Comparison of ENCODE assay signal across 10 cellular contexts in genomic region chr6:44569931-44570385, GRCh38.
DNase-seq lines count a peak whose midpoint lies in the region; ATAC-seq and TF ChIP-seq lines count a peak whose summit lies in the region.
"Had no signal": no experiment of that assay in that cellular context is flagged by ENCODE, and none has a peak within 500 bp of the region (broad histone marks: within the 10 kb centered on the region; RNA-seq: fewer than 3 reads in every experiment).

No MANE protein-coding gene starts in this region.

- H3K18ac ChIP-seq in neuronal stem cell (ENCODE audit: low read length), result no peak overlapping the region

- no peaks in the 10 kb centered on the region for H3K4me1 ChIP-seq in neuronal stem cell (ENCODE audit: control insufficient read depth in 2 of 2, insufficient read depth in 1 of 2, low read depth in 1 of 2, low read length in 2 of 2)
- H3K4me1 ChIP-seq in PC-3 (ENCODE audit: insufficient read depth, low read length), result no peaks in the 10 kb centered on the region

- H3K4me2 ChIP-seq in neuronal stem cell (ENCODE audit: insufficient read depth, low read length, poor library complexity, severe bottlenecking), result no peak overlapping the region
- H3K4me2 ChIP-seq in PC-3 (ENCODE audit: low read length), result no peak overlapping the region

- peak overlapping the region; percentile 53 for H2AFZ ChIP-seq in neuronal stem cell (ENCODE audit: low read length)
- H2AFZ ChIP-seq in PC-3 (ENCODE audit: low read length), result no peak overlapping the region

- no peaks in the 10 kb centered on the region for H3K9me2 ChIP-seq in PC-3 (replicated peaks; ENCODE audit: low read length)

- no peak overlapping the region for H3K4ac ChIP-seq in neuronal stem cell (ENCODE audit: low read length)

- no peak overlapping the region for H3K27ac ChIP-seq in neuronal stem cell (replicated peaks; ENCODE audit: low read length)
- H3K27ac ChIP-seq in PC-3 (ENCODE audit: low read length), result no peak overlapping the region

- CTCF ChIA-PET in PC-3 (lab: Charles Lee), result interaction anchor here (0.9 kb wide), 1 partner anchor 94 kb away, joined by 3 read pairs; no protein-coding TSS in a partner anchor

- no peak overlapping the region for H2BK5ac ChIP-seq in neuronal stem cell (ENCODE audit: low read length)

- H4K8ac ChIP-seq in neuronal stem cell (ENCODE audit: low read depth, low read length), result no peak overlapping the region

- POLR2A ChIA-PET in PC-3 (lab: Charles Lee; ENCODE audit: unreplicated experiment), result no interaction called here

- H3K23ac ChIP-seq in neuronal stem cell (ENCODE audit: low read depth, low read length, poor library complexity), result no peak overlapping the region

- BruUV-seq in PC-3 (replicated peaks; lab: Mats Ljungman, UMichigan), result no TSS peak

- H3K4me3 ChIP-seq in neuronal stem cell (ENCODE audit: low read length in 2 of 2) (no peak overlapping the region), PC-3 (ENCODE audit: low read length) (no peak overlapping the region)

- DNase-seq in C1 segment of cervical spinal cord (lab: John Stamatoyannopoulos, UW), result peak in 9 of 14 donors; percentile 16 to 73 (median 42)
- DNase-seq in NOMO-1 treated with dmso at 0.1 percent for 144 hours (lab: John Stamatoyannopoulos, UW; ENCODE audit: unreplicated experiment), result peak; percentile 88
- DNase-seq in fibroblast of gingiva (ENCODE audit: low read depth), result peak; percentile 14
- no peak for DNase-seq in neuronal stem cell (ENCODE audit: low spot score)
- DNase-seq in activated naive CD4-positive, alpha-beta T cell treated with anti-CD3 and anti-CD28 coated beads, Interleukin-2, amount 50 U/mL, for 16 hours, result no peak
- DNase-seq in cortex of kidney (lab: John Stamatoyannopoulos, UW), result no peak
- no peak for DNase-seq in PC-3
- no peak for DNase-seq in GM13976 (ENCODE audit: low spot score)
- DNase-seq: natural killer cell, NCI-H1694 treated with DMSO at 0.1 percent for 48 hours had no signal

- H4K91ac ChIP-seq in neuronal stem cell (ENCODE audit: low read depth, low read length, poor library complexity), result no peak overlapping the region

- no peak for ATAC-seq in PC-3
- ATAC-seq: natural killer cell had no signal

- peaks cover 0 to 4% (median 0%) of the 10 kb centered on the region in 3 experiments for H3K27me3 ChIP-seq in neuronal stem cell (ENCODE audit: control insufficient read depth in 3 of 3, insufficient read depth in 3 of 3, low read depth in 1 of 3, low read length in 3 of 3)
- H3K27me3 ChIP-seq in PC-3 (ENCODE audit: low read length), result no peaks in the 10 kb centered on the region; the same call in 1 of the 2 replicates

- no peaks in the 10 kb centered on the region for H3F3A ChIP-seq in PC-3 (ENCODE audit: low read length, unreplicated experiment)

- WGBS in neuronal stem cell (ENCODE audit: extremely low coverage in 2 of 2, insufficient read length in 2 of 2, insufficient replicate concordance in 1 of 2), 2 donors, result no CpG with 5 or more reads among the region's 7 CpGs

- H3K9ac ChIP-seq in neuronal stem cell (ENCODE audit: low read depth, low read length, poor library complexity) (no peak overlapping the region), PC-3 (ENCODE audit: low read length) (no peak overlapping the region)

- H2BK12ac ChIP-seq in neuronal stem cell (ENCODE audit: low read length), result no peak overlapping the region

- in situ Hi-C loops in GM13976 (cut with MboI; ENCODE audit: low sequenced_read_pairs, unreplicated experiment), result no loop called here

- intact Hi-C loops in PC-3 (cut with micrococcal nuclease), result no loop called here

- H3K36me3 ChIP-seq in neuronal stem cell (replicated peaks in 1 of 2; ENCODE audit: control insufficient read depth in 2 of 2, insufficient read depth in 2 of 2, low read length in 2 of 2), result no peaks in the 10 kb centered on the region
- H3K36me3 ChIP-seq in PC-3 (ENCODE audit: low read depth, low read length), result no peaks in the 10 kb centered on the region

- H4K20me1 ChIP-seq in PC-3 (ENCODE audit: low read length), result no peaks in the 10 kb centered on the region

- H3K9me3 ChIP-seq in neuronal stem cell (replicated peaks in 1 of 2; ENCODE audit: control insufficient read depth in 2 of 2, insufficient read depth in 1 of 2, low read depth in 1 of 2, low read length in 2 of 2) (no peaks in the 10 kb centered on the region), PC-3 (ENCODE audit: low read length) (no peaks in the 10 kb centered on the region)

- no peak for TF ChIP-seq CTCF in PC-3 (conservative IDR thresholded peaks at IDR 0.05; ENCODE audit: low read depth, low read length)
- no peak for TF ChIP-seq CTCF in GM13976 (IDR thresholded peaks at IDR 0.05; ENCODE audit: borderline replicate concordance, control extremely low read depth, extremely low read depth, insufficient read depth, missing control alignments)

- no peak overlapping the region for H2BK15ac ChIP-seq in neuronal stem cell (ENCODE audit: low read length)

- no peak overlapping the region for H2AK5ac ChIP-seq in neuronal stem cell (ENCODE audit: low read depth, low read length)

- no peak overlapping the region for H3K14ac ChIP-seq in neuronal stem cell (ENCODE audit: low read length)

- no peaks in the 10 kb centered on the region for H3K79me1 ChIP-seq in neuronal stem cell (ENCODE audit: low read depth, low read length)

- H3K79me2 ChIP-seq in PC-3 (ENCODE audit: low read length), result no peaks in the 10 kb centered on the region

- no peak overlapping the region for H2BK120ac ChIP-seq in neuronal stem cell (ENCODE audit: low read depth, low read length)

Comparison
In these comparisons a context has a peak if more than half of its experiments do, and no peak if none do; other contexts are left out.
1. DNase-seq: peak in C1 segment of cervical spinal cord (9 of 14), NOMO-1 treated with dmso at 0.1 percent for 144 hours (single experiment) and fibroblast of gingiva (single experiment); none in neuronal stem cell (single experiment), activated naive CD4-positive, alpha-beta T cell treated with anti-CD3 and anti-CD28 coated beads, Interleukin-2, amount 50 U/mL, for 16 hours (single experiment), cortex of kidney (single experiment), PC-3 (single experiment) and GM13976 (single experiment).